1 cellular context compared by ENCODE assay signal in the genomic region with DNA sequence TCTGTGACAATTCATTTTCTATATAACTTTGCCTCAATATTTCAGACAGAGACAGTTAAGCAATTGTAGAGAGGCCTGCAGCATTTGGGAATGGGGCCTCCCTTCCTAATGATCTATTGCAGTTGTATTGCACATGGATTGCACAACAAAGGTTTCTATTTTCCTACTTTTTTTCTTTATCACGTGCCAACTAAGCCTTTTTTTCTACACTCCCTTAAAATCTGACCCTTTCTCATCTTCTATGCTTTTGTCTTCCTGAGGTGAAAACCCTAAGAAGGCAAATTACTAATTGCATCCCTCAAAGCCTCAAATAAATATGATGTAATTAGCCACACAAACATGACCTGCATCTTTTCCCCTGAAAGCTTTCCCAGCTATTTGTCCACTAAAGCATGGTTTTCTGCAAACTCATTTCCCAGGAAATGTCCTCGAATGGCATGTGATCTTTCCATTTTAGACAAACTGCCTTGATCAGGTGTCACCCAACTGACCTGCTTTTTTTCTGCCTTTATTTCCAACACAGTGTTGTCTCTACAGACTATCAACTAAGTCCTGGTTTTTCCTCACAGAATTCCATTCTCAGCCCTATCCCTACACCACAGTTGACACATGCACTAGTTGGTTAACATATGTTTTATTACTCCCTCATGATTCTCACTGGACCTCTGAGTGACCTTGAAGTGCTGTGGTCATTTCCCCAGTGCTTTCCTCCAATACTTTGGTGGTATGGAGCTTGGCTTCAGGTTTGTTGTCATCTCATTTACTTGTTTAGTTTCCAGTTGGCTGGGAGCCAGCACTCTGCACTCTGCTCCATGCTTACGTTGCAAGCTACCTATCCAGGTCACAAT.
TF ChIP-seq lines count a peak whose summit lies in the region.

No MANE protein-coding gene starts in this region.

TF ChIP-seq in H1, 55 proteins besides CTCF, POLR2A, EP300 and RAD21 (continued from another document):
- TF ChIP-seq, protein P1, sequence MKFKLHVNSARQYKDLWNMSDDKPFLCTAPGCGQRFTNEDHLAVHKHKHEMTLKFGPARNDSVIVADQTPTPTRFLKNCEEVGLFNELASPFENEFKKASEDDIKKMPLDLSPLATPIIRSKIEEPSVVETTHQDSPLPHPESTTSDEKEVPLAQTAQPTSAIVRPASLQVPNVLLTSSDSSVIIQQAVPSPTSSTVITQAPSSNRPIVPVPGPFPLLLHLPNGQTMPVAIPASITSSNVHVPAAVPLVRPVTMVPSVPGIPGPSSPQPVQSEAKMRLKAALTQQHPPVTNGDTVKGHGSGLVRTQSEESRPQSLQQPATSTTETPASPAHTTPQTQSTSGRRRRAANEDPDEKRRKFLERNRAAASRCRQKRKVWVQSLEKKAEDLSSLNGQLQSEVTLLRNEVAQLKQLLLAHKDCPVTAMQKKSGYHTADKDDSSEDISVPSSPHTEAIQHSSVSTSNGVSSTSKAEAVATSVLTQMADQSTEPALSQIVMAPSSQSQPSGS (IDR thresholded peaks at IDR 0.05; ENCODE audit: low read length): no peak
- TF ChIP-seq CHD2 (IDR thresholded peaks at IDR 0.05; ENCODE audit: low read length) (no peak), GABPA (IDR thresholded peaks at IDR 0.05; ENCODE audit: borderline replicate concordance, insufficient read depth, low read length) (no peak), ZNF274 (IDR thresholded peaks at IDR 0.05; ENCODE audit: borderline replicate concordance, extremely low read depth, low read length) (no peak), TEAD4 (IDR thresholded peaks at IDR 0.05; ENCODE audit: low read depth, low read length) (no peak), JUN (IDR thresholded peaks at IDR 0.05; ENCODE audit: low read depth, low read length) (no peak), HDAC6 (IDR thresholded peaks at IDR 0.05; ENCODE audit: low read depth, low read length) (no peak), CTBP2 (IDR thresholded peaks at IDR 0.05; ENCODE audit: borderline replicate concordance, insufficient read depth, insufficient read length, low read length) (no peak), CBX5 (IDR thresholded peaks at IDR 0.05; ENCODE audit: low read depth, low read length) (no peak), TCF12 (IDR thresholded peaks at IDR 0.05; ENCODE audit: low read depth, low read length) (no peak), KDM4A (IDR thresholded peaks at IDR 0.05; ENCODE audit: low read depth, low read length, severe bottlenecking) (no peak), RFX5 (IDR thresholded peaks at IDR 0.05; ENCODE audit: borderline replicate concordance, low read depth, low read length) (no peak)
TF ChIP-seq in H1: peak in this region for 0.
